Comparison of ENCODE assay signal across 9 cellular contexts in genomic region chr10:110893559-110894179, GRCh38. TPM values are rescaled to one million over a fixed set of nuclear protein-coding genes. Genes with fewer than 3 reads are reported as not detected.
DNase-seq lines count a peak whose midpoint lies in the region; ATAC-seq and TF ChIP-seq lines count a peak whose summit lies in the region.
"Had no signal": no experiment of that assay in that cellular context is flagged by ENCODE, and none has a peak within 500 bp of the region (broad histone marks: within the 10 kb centered on the region; RNA-seq: fewer than 3 reads in every experiment).

No MANE protein-coding gene starts in this region.

- H3K4me1 ChIP-seq in body of pancreas, result peaks cover 87% of the 10 kb centered on the region
- H3K4me1 ChIP-seq in tibial nerve, result peaks cover 0 to 29% (median 3%) of the 10 kb centered on the region in 4 donors

- intact Hi-C loops in body of pancreas (cut with DNase I), result loop anchor here (10.0 kb wide), 1 partner anchor 89 kb away; no protein-coding TSS in a partner anchor

- 6 to 10% methylated on average over 4 of the region's 4 CpGs for WGBS in body of pancreas, 2 donors
- 26 to 27% methylated on average over 4 of the region's 4 CpGs for WGBS in tibial nerve, 2 donors

- peak; percentile 25 for DNase-seq in GDM1 (lab: John Stamatoyannopoulos, UW)
- peak; percentile 33 for DNase-seq in NCI-H510A (lab: John Stamatoyannopoulos, UW)
- no peak for DNase-seq in body of pancreas
- no peak for DNase-seq in kidney epithelial cell (ENCODE audit: low read depth)
- no peak for DNase-seq in tibial nerve (ENCODE audit: low spot score in 2 of 2)
- DNase-seq in GM19238 (ENCODE audit: insufficient read length, low spot score), result no peak

- TF ChIP-seq CTCF in 22Rv1 (IDR thresholded peaks at IDR 0.05) (peak; percentile 76), body of pancreas (IDR thresholded peaks at IDR 0.05) (peak; percentile 31 to 66 (median 56)), kidney epithelial cell (IDR thresholded peaks at IDR 0.05; ENCODE audit: insufficient read depth, low read length, poor library complexity, severe bottlenecking) (peak; percentile 45), tibial nerve (IDR thresholded peaks at IDR 0.05) (peak; percentile 52 to 74 (median 64))

- H3K27me3 ChIP-seq in body of pancreas (no peaks in the 10 kb centered on the region), kidney epithelial cell (ENCODE audit: control insufficient read depth, insufficient read depth, low read length) (no peaks in the 10 kb centered on the region), tibial nerve (no peaks in the 10 kb centered on the region)

- no peak for TF ChIP-seq POLR2A in body of pancreas (IDR thresholded peaks at IDR 0.05)
- TF ChIP-seq POLR2A in tibial nerve (IDR thresholded peaks at IDR 0.05), result no peak

- no peak for TF ChIP-seq EP300 in tibial nerve (IDR thresholded peaks at IDR 0.05)

- ATAC-seq in HG02642 (IDR thresholded peaks at IDR 0.05; ENCODE audit: poor library complexity, unreplicated experiment), result peak; percentile 69
- peak; percentile 49 for ATAC-seq in body of pancreas

- H3K36me3 ChIP-seq in body of pancreas (replicated peaks in 1 of 2; ENCODE audit: insufficient read depth in 1 of 2, low read depth in 2 of 2) (peaks cover 20 to 37% of the 10 kb centered on the region in 2 donors), kidney epithelial cell (ENCODE audit: control insufficient read depth, insufficient read depth, low read length) (peaks cover 1% of the 10 kb centered on the region), tibial nerve (peaks cover 2 to 58% (median 4%) of the 10 kb centered on the region in 3 donors)

- no peak overlapping the region for H3K27ac ChIP-seq in 22Rv1
- H3K27ac ChIP-seq in body of pancreas, result peak overlapping the region in 1 of 4 donors; percentile 49
- no peak overlapping the region for H3K27ac ChIP-seq in tibial nerve
- H3K27ac ChIP-seq: epithelial cell of prostate had no signal

- H3K9me3 ChIP-seq in body of pancreas, result no peaks in the 10 kb centered on the region
- H3K9me3 ChIP-seq in tibial nerve, result no peaks in the 10 kb centered on the region

- H3K4me3 ChIP-seq in body of pancreas, result no peak overlapping the region
- no peak overlapping the region for H3K4me3 ChIP-seq in kidney epithelial cell (ENCODE audit: low read depth, low read length)
- no peak overlapping the region for H3K4me3 ChIP-seq in tibial nerve

RNA-seq across cellular contexts. Expression of gene PDCD4, which starts 21.9 kb away (rescaled TPM):
- total RNA-seq in body of pancreas (100 to 1,000 TPM; 332 to 458 TPM), kidney epithelial cell (17.1 and 35.7 TPM in 2 replicates), tibial nerve (100 to 1,000 TPM in 1 of 4 donors, 10 to 100 TPM in 3; 68.6 to 109 (median 82.7) TPM)

RNA-seq across cellular contexts. Expression of gene BBIP1, which starts 25.3 kb away (rescaled TPM):
- total RNA-seq in body of pancreas, result 10 to 100 TPM in 1 of 2 donors, 1 to 10 TPM in 1; 2.0 to 22.3 TPM
- total RNA-seq in kidney epithelial cell, result 23.6 and 24.7 TPM in 2 replicates
- total RNA-seq in tibial nerve, result 10 to 100 TPM; 25.2 to 37.0 (median 33.9) TPM

RNA-seq across cellular contexts. Expression of gene SHOC2, which starts 25.7 kb away (rescaled TPM):
- 10 to 100 TPM; 24.1 to 26.0 TPM for total RNA-seq in body of pancreas
- total RNA-seq in kidney epithelial cell, result 22.6 and 24.4 TPM in 2 replicates
- 10 to 100 TPM; 49.2 to 50.9 (median 50.5) TPM for total RNA-seq in tibial nerve

Comparison
In these comparisons a context has a peak if more than half of its experiments do, and no peak if none do; other contexts are left out.
1. DNase-seq: peak in GDM1 (single experiment) and NCI-H510A (single experiment); none in body of pancreas (0 of 4), kidney epithelial cell (single experiment), tibial nerve (0 of 2) and GM19238 (single experiment).
2. Peak in every context shown above with its lines, with median percentiles within 50 percentile points of each other: CTCF ChIP-seq.